In genomic region chr11:116234989-116235567, GRCh38 we compare ENCODE assay signal across 1 cellular context.
TF ChIP-seq lines count a peak whose summit lies in the region.

No MANE protein-coding gene starts in this region.

TF ChIP-seq in HepG2, 621 proteins besides CTCF, POLR2A, EP300 and RAD21 (continued from another document):
- no peak for TF ChIP-seq ZNF407 (CRISPR knock-in tag; IDR thresholded peaks at IDR 0.05; ENCODE audit: not compliant biosample characterization)
- TF ChIP-seq FOXC1 (CRISPR knock-in tag; IDR thresholded peaks at IDR 0.05; ENCODE audit: borderline replicate concordance): no peak
- no peak for TF ChIP-seq STAG1 (CRISPR knock-in tag; IDR thresholded peaks at IDR 0.05)
- TF ChIP-seq CCAR2 (optimal IDR thresholded peaks at IDR 0.05; ENCODE audit: low read depth, low read length): no peak
- no peak for TF ChIP-seq ZNF460 (CRISPR knock-in tag; IDR thresholded peaks at IDR 0.05; ENCODE audit: borderline replicate concordance)
- TF ChIP-seq HNF4G (IDR thresholded peaks at IDR 0.05; ENCODE audit: borderline replicate concordance, low read depth, low read length): no peak
- TF ChIP-seq HNF4G (CRISPR knock-in tag; IDR thresholded peaks at IDR 0.05; ENCODE audit: borderline replicate concordance, low read depth): no peak
